In the genomic region with DNA sequence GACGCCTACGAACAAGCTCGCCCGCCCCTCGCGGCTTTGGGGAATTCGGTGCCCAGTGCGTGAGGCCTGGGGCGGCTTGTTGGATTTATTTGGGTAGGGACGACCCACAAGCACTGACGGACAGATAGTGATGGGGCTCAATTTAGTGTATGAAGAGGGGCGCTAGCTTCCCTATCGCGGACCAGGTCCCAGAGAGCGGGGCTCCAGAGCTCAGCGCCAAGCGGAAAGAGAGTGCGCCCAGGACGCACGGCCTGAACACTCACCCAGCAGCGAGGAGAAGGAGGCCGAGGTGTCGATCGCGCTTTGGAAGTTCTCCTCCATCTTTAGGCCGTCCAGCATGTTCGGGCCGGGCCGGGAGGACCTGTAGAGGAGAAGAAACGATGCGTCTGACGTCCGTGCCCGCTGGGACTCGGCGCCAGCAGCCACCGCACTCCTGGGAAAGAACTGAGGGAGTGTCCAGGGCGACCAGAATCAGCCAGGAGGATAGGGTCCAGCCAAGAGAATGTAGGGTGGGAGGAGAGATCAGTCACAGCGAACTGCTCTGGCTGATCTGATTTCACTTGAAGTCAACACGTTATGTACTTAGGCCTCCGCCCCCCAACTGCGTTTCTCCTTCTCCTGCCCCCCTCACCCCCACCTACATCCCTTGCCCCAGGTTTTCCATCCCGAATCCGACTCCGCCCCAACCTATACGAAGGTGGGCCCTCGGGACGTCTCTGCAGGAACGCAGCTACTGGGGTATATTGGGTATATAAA, we compare ENCODE assay signal across 15 cellular contexts. TPM values are rescaled to one million over a fixed set of nuclear protein-coding genes. Genes with fewer than 3 reads are reported as not detected.
DNase-seq lines count a peak whose midpoint lies in the region; ATAC-seq and TF ChIP-seq lines count a peak whose summit lies in the region.
"Had no signal": no experiment of that assay in that cellular context is flagged by ENCODE, and none has a peak within 500 bp of the region (broad histone marks: within the 10 kb centered on the region; RNA-seq: fewer than 3 reads in every experiment).

No MANE protein-coding gene starts in this region.

- peak overlapping the region; percentile 68 for H3K4me3 ChIP-seq in thoracic aorta
- no peak overlapping the region for H3K4me3 ChIP-seq in CD4-positive, alpha-beta memory T cell (ENCODE audit: low read length in 2 of 2)

- TF ChIP-seq CTCF in nephron (IDR thresholded peaks at IDR 0.05; ENCODE audit: unreplicated experiment in 3 of 3), result no peak
- TF ChIP-seq CTCF in thoracic aorta (IDR thresholded peaks at IDR 0.05), result no peak

- H3K4me3 Mint-ChIP-seq in activated T-cell treated with anti-CD3 and anti-CD28 coated beads, Interleukin-2, amount 50 U/mL, for 72 hours, result peak overlapping the region; percentile 36 to 44
- H3K4me3 Mint-ChIP-seq in nephron, result peak overlapping the region; percentile 73 to 80 (median 77)
- peak overlapping the region in 3 of 8 donors; percentile 44 to 57 (median 54) for H3K4me3 Mint-ChIP-seq in CD4-positive, alpha-beta memory T cell
- H3K4me3 Mint-ChIP-seq: activated CD4-positive, alpha-beta T cell treated with anti-CD3 and anti-CD28 coated beads, Interleukin-2, amount 10 ng/mL, durations not matched to agents 7 days and 5 days had no signal

- intact Hi-C loops in CD4-positive, alpha-beta memory T cell (cut with micrococcal nuclease), result no loop called here

- H3K27me3 Mint-ChIP-seq in activated T-cell treated with anti-CD3 and anti-CD28 coated beads, Interleukin-2, amount 50 U/mL, for 72 hours (ENCODE audit: low read depth), result peaks cover 83% of the 10 kb centered on the region
- H3K27me3 Mint-ChIP-seq in nephron (ENCODE audit: low read depth), result peaks cover 98% of the 10 kb centered on the region
- peaks cover 61 to 69% of the 10 kb centered on the region in 2 donors for H3K27me3 Mint-ChIP-seq in CD4-positive, alpha-beta memory T cell

- no peak overlapping the region for H3K27ac ChIP-seq in thoracic aorta
- no peak overlapping the region for H3K27ac ChIP-seq in CD4-positive, alpha-beta memory T cell (ENCODE audit: low read depth, low read length)
- H3K27ac ChIP-seq: KMS-11 had no signal

- no peaks in the 10 kb centered on the region for H3K36me3 ChIP-seq in thoracic aorta
- no peaks in the 10 kb centered on the region for H3K36me3 ChIP-seq in CD4-positive, alpha-beta memory T cell (ENCODE audit: insufficient read depth, low read length)

- no peak for ATAC-seq in activated T-cell treated with anti-CD3 and anti-CD28 coated beads, Interleukin-2, amount 50 U/mL, for 72 hours (replicated peaks in 1 of 2)
- no peak for ATAC-seq in thoracic aorta (ENCODE audit: insufficient number of reproducible peaks, low FRiP score, low read depth)

- no peaks in the 10 kb centered on the region for H3K9me3 ChIP-seq in thoracic aorta
- no peaks in the 10 kb centered on the region for H3K9me3 ChIP-seq in CD4-positive, alpha-beta memory T cell (ENCODE audit: control insufficient read depth in 1 of 2, low read length in 2 of 2)

- H3K36me3 Mint-ChIP-seq in activated T-cell treated with anti-CD3 and anti-CD28 coated beads, Interleukin-2, amount 50 U/mL, for 72 hours (ENCODE audit: insufficient read depth in 2 of 2), result no peaks in the 10 kb centered on the region
- H3K36me3 Mint-ChIP-seq in nephron (ENCODE audit: low read depth), result no peaks in the 10 kb centered on the region
- no peaks in the 10 kb centered on the region for H3K36me3 Mint-ChIP-seq in CD4-positive, alpha-beta memory T cell

- CTCF ChIA-PET in CD4-positive, alpha-beta memory T cell (lab: Charles Lee; ENCODE audit: partially characterized antibody), result interaction anchor here (1.3 to 1.7 kb wide), 2 partner anchors 12 kb away, joined by 5 to 6 read pairs; no protein-coding TSS in a partner anchor

- DNase-seq in activated T-cell treated with anti-CD3 and anti-CD28 coated beads, Interleukin-2, amount 50 U/mL, for 72 hours, result no peak
- no peak for DNase-seq in activated T-cell treated with anti-CD3 and anti-CD28 coated beads for 4 hours
- peak; percentile 61 for DNase-seq in ecto neural progenitor cell (ENCODE audit: low spot score)
- no peak for DNase-seq in thoracic aorta (ENCODE audit: low spot score)
- DNase-seq in MV-4-11 (lab: John Stamatoyannopoulos, UW), result no peak
- no peak for DNase-seq in SIG-M5 (lab: John Stamatoyannopoulos, UW)
- DNase-seq in CD4-positive, alpha-beta memory T cell, result no peak
- DNase-seq: activated CD4-positive, alpha-beta T cell treated with anti-CD3 and anti-CD28 coated beads, Interleukin-2, amount 10 ng/mL, durations not matched to agents 7 days and 5 days; activated naive CD4-positive, alpha-beta T cell treated with anti-CD3 and anti-CD28 coated beads, Interleukin-2, amount 50 U/mL, for 16 hours; cortex of kidney; DMS79 treated with DMSO at 0.1 percent for 48 hours had no signal

- H3K27ac Mint-ChIP-seq in activated T-cell treated with anti-CD3 and anti-CD28 coated beads, Interleukin-2, amount 50 U/mL, for 72 hours, result peak overlapping the region; percentile 13
- H3K27ac Mint-ChIP-seq in nephron, result no peak overlapping the region
- no peak overlapping the region for H3K27ac Mint-ChIP-seq in CD4-positive, alpha-beta memory T cell
- H3K27ac Mint-ChIP-seq: activated CD4-positive, alpha-beta T cell treated with anti-CD3 and anti-CD28 coated beads, Interleukin-2, amount 10 ng/mL, durations not matched to agents 7 days and 5 days had no signal

- H3K9me3 Mint-ChIP-seq in activated T-cell treated with anti-CD3 and anti-CD28 coated beads, Interleukin-2, amount 50 U/mL, for 72 hours, result no peaks in the 10 kb centered on the region
- H3K9me3 Mint-ChIP-seq in nephron, result no peaks in the 10 kb centered on the region
- H3K9me3 Mint-ChIP-seq in CD4-positive, alpha-beta memory T cell, result peaks cover 0 to 1% (median 0%) of the 10 kb centered on the region in 8 donors
- H3K9me3 Mint-ChIP-seq: activated CD4-positive, alpha-beta T cell treated with anti-CD3 and anti-CD28 coated beads, Interleukin-2, amount 10 ng/mL, durations not matched to agents 7 days and 5 days had no signal

- POLR2A ChIA-PET in CD4-positive, alpha-beta memory T cell (lab: Charles Lee; ENCODE audit: partially characterized antibody), result no interaction called here

- H3K4me1 Mint-ChIP-seq in activated T-cell treated with anti-CD3 and anti-CD28 coated beads, Interleukin-2, amount 50 U/mL, for 72 hours (ENCODE audit: low read depth), result peaks cover 17% of the 10 kb centered on the region
- peaks cover 42% of the 10 kb centered on the region for H3K4me1 Mint-ChIP-seq in nephron
- peaks cover 6 to 39% (median 10%) of the 10 kb centered on the region in 4 donors for H3K4me1 Mint-ChIP-seq in CD4-positive, alpha-beta memory T cell

- peaks cover 7% of the 10 kb centered on the region for H3K27me3 ChIP-seq in thoracic aorta (replicated peaks; ENCODE audit: insufficient read depth)
- H3K27me3 ChIP-seq in CD4-positive, alpha-beta memory T cell (ENCODE audit: insufficient read depth, low read length), result peaks cover 19% of the 10 kb centered on the region

- peaks cover 9 to 45% of the 10 kb centered on the region in 2 donors for H3K4me1 ChIP-seq in thoracic aorta (ENCODE audit: control insufficient read depth in 1 of 2, low read depth in 2 of 2)
- no peaks in the 10 kb centered on the region for H3K4me1 ChIP-seq in CD4-positive, alpha-beta memory T cell (ENCODE audit: insufficient read depth, low read length)

RNA-seq across cellular contexts. Expression of gene LMX1A, which starts 1.1 kb away (rescaled TPM):
- not detected for total RNA-seq in activated T-cell treated with anti-CD3 and anti-CD28 coated beads, Interleukin-2, amount 50 U/mL, for 72 hours
- under 1 TPM in 1 of 2 donors, not detected in 1; 0.68 TPM for total RNA-seq in thoracic aorta
- not detected for total RNA-seq in CD4-positive, alpha-beta memory T cell
- polyA plus RNA-seq in CD4-positive, alpha-beta memory T cell, result not detected
- total RNA-seq: activated CD4-positive, alpha-beta T cell treated with anti-CD3 and anti-CD28 coated beads, Interleukin-2, amount 10 ng/mL, durations not matched to agents 7 days and 5 days; frontal cortex; renal cortical epithelial cell had no signal
